Comparison of ENCODE assay signal across 13 cellular contexts in genomic region chr13:23723463-23723862, GRCh38.
DNase-seq lines count a peak whose midpoint lies in the region; ATAC-seq and TF ChIP-seq lines count a peak whose summit lies in the region.
"Had no signal": no experiment of that assay in that cellular context is flagged by ENCODE, and none has a peak within 500 bp of the region (broad histone marks: within the 10 kb centered on the region; RNA-seq: fewer than 3 reads in every experiment).

No MANE protein-coding gene starts in this region.

- WGBS in HUES64, result 90% methylated on average over 1 of the region's 1 CpG

- DNase-seq in epithelial cell of prostate (ENCODE audit: low read depth, low spot score), result no peak
- peak; percentile 68 for DNase-seq in myocyte (ENCODE audit: low read depth)
- DNase-seq in GM13976 (ENCODE audit: low spot score), result no peak
- no peak for DNase-seq in colonic mucosa
- no peak for DNase-seq in NCI-H1694 (lab: John Stamatoyannopoulos, UW)
- no peak for DNase-seq in activated CD8-positive, alpha-beta memory T cell treated with anti-CD3 and anti-CD28 coated beads, Interleukin-2, amount 10 ng/mL, durations not matched to agents 7 days and 5 days
- DNase-seq: activated CD4-positive, alpha-beta T cell treated with anti-CD3 and anti-CD28 coated beads, Interleukin-2, amount 50 U/mL, for 48 hours; gastrocnemius medialis; Karpas-422; NCI-H2171; OCI-M1 had no signal

- TF ChIP-seq CTCF in GM13976 (IDR thresholded peaks at IDR 0.05; ENCODE audit: borderline replicate concordance, control extremely low read depth, extremely low read depth, insufficient read depth, missing control alignments) (no peak), colonic mucosa (IDR thresholded peaks at IDR 0.05) (no peak)

- CTCF ChIA-PET in activated CD8-positive, alpha-beta memory T cell treated with anti-CD3 and anti-CD28 coated beads, Interleukin-2, amount 10 ng/mL, durations not matched to agents 7 days and 5 days (lab: Charles Lee), result no interaction called here

- H3K4me3 ChIP-seq in ACC112 (ENCODE audit: low read depth, low read length) (no peak overlapping the region), HUES64 (ENCODE audit: low read length) (no peak overlapping the region), colonic mucosa (no peak overlapping the region)
- H3K4me3 ChIP-seq: gastrocnemius medialis had no signal

- H3K4me1 ChIP-seq in ACC112 (ENCODE audit: control insufficient read depth, insufficient read depth, low read length, unreplicated experiment) (peaks cover 39% of the 10 kb centered on the region), HUES64 (ENCODE audit: insufficient read depth, low read length) (0 out of 2 replicates have a peak, but pooled peaks cover 8% of the 10 kb centered on the region), colonic mucosa (no peaks in the 10 kb centered on the region)
- H3K4me1 ChIP-seq: gastrocnemius medialis had no signal

- no peak overlapping the region for H3K4me3 Mint-ChIP-seq in activated CD8-positive, alpha-beta memory T cell treated with anti-CD3 and anti-CD28 coated beads, Interleukin-2, amount 10 ng/mL, durations not matched to agents 7 days and 5 days

- H3K27ac ChIP-seq in ACC112 (ENCODE audit: low read depth, low read length) (peak overlapping the region; percentile 80), HUES64 (ENCODE audit: low read depth, low read length) (peak overlapping the region; percentile 11; the same call in 1 of the 2 replicates), epithelial cell of prostate (peak overlapping the region; percentile 41), colonic mucosa (no peak overlapping the region)

- H3K27me3 Mint-ChIP-seq in activated CD8-positive, alpha-beta memory T cell treated with anti-CD3 and anti-CD28 coated beads, Interleukin-2, amount 10 ng/mL, durations not matched to agents 7 days and 5 days, result no peaks in the 10 kb centered on the region

- H3K9me3 Mint-ChIP-seq in activated CD8-positive, alpha-beta memory T cell treated with anti-CD3 and anti-CD28 coated beads, Interleukin-2, amount 10 ng/mL, durations not matched to agents 7 days and 5 days (ENCODE audit: low read depth), result no peaks in the 10 kb centered on the region

- no peak for ATAC-seq in activated CD8-positive, alpha-beta memory T cell treated with anti-CD3 and anti-CD28 coated beads, Interleukin-2, amount 10 ng/mL, durations not matched to agents 7 days and 5 days

- H3K27me3 ChIP-seq in ACC112 (ENCODE audit: insufficient read depth, low read length) (no peaks in the 10 kb centered on the region), HUES64 (ENCODE audit: insufficient read depth, low read length) (no peaks in the 10 kb centered on the region), colonic mucosa (no peaks in the 10 kb centered on the region)
- H3K27me3 ChIP-seq: gastrocnemius medialis had no signal

- no peaks in the 10 kb centered on the region for H3K36me3 ChIP-seq in ACC112 (ENCODE audit: insufficient read depth, low read length)
- no peaks in the 10 kb centered on the region for H3K36me3 ChIP-seq in HUES64 (ENCODE audit: insufficient read depth, low read length)
- H3K36me3 ChIP-seq in colonic mucosa, result no peaks in the 10 kb centered on the region
- H3K36me3 ChIP-seq: gastrocnemius medialis had no signal

- no peak overlapping the region for H3K9ac ChIP-seq in HUES64 (ENCODE audit: low read depth, low read length)
- no peak overlapping the region for H3K9ac ChIP-seq in colonic mucosa (ENCODE audit: low read depth in 2 of 2, low read length in 2 of 2)

- H3K27ac Mint-ChIP-seq in activated CD8-positive, alpha-beta memory T cell treated with anti-CD3 and anti-CD28 coated beads, Interleukin-2, amount 10 ng/mL, durations not matched to agents 7 days and 5 days, result no peak overlapping the region

- H3K9me3 ChIP-seq in HUES64 (ENCODE audit: insufficient read depth, low read depth, low read length) (no peaks in the 10 kb centered on the region), colonic mucosa (no peaks in the 10 kb centered on the region)
- H3K9me3 ChIP-seq: gastrocnemius medialis had no signal

- no peaks in the 10 kb centered on the region for H3K36me3 Mint-ChIP-seq in activated CD8-positive, alpha-beta memory T cell treated with anti-CD3 and anti-CD28 coated beads, Interleukin-2, amount 10 ng/mL, durations not matched to agents 7 days and 5 days

- H2AFZ ChIP-seq in ACC112 (ENCODE audit: low read length, unreplicated experiment), result peak overlapping the region; percentile 42

- no peaks in the 10 kb centered on the region for H3K79me2 ChIP-seq in ACC112 (ENCODE audit: control insufficient read depth, insufficient read depth, low read length, unreplicated experiment)

- intact Hi-C loops in colonic mucosa (cut with DNase I), result no loop called here

- H3K4me1 Mint-ChIP-seq in activated CD8-positive, alpha-beta memory T cell treated with anti-CD3 and anti-CD28 coated beads, Interleukin-2, amount 10 ng/mL, durations not matched to agents 7 days and 5 days, result no peaks in the 10 kb centered on the region

- in situ Hi-C loops in GM13976 (cut with MboI; ENCODE audit: low sequenced_read_pairs, unreplicated experiment), result no loop called here
